24 cellular contexts compared by ENCODE assay signal in the genomic region with DNA sequence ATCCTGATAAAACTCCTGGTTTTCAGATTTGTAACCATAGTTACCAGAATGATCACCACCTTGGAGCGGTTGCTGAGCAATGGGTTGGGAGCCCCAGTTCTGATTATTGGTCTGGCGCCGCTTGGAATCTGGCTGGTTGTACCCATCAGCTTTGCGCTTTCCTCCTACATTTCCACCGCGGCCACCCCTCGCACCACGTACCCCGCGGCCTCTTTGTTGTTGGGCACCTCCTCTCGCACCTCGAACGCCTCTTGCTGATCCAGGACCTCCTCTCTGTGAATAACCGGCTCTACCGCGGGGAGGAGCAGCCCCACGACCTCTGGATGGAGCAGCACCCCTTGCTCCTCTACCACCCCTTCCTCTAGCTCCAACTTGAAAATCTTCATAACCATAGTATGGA. TPM values are rescaled to one million over a fixed set of nuclear protein-coding genes. Genes with fewer than 3 reads are reported as not detected.
DNase-seq lines count a peak whose midpoint lies in the region; ATAC-seq, FAIRE-seq and TF ChIP-seq lines count a peak whose summit lies in the region.
"Had no signal": no experiment of that assay in that cellular context is flagged by ENCODE, and none has a peak within 500 bp of the region (broad histone marks: within the 10 kb centered on the region; RNA-seq: fewer than 3 reads in every experiment).

No MANE protein-coding gene starts in this region.

- no peaks in the 10 kb centered on the region for H3K9me3 Mint-ChIP-seq in activated T-cell treated with anti-CD3 and anti-CD28 coated beads, Interleukin-2, amount 50 U/mL, for 4 hours
- no peaks in the 10 kb centered on the region for H3K9me3 Mint-ChIP-seq in HFFc6
- H3K9me3 Mint-ChIP-seq: memory B cell had no signal

- H3K9ac ChIP-seq in GM12878 (ENCODE audit: control insufficient read depth, insufficient read depth, low read length) = no peak overlapping the region
- no peak overlapping the region for H3K9ac ChIP-seq in trophoblast cell (ENCODE audit: low read length)
- H3K9ac ChIP-seq: BLaER1 had no signal

- H3K4me1 Mint-ChIP-seq in activated T-cell treated with anti-CD3 and anti-CD28 coated beads, Interleukin-2, amount 50 U/mL, for 4 hours (ENCODE audit: low read depth) = peaks cover 11% of the 10 kb centered on the region
- peaks cover 9% of the 10 kb centered on the region for H3K4me1 Mint-ChIP-seq in HFFc6 (ENCODE audit: low read depth)

- DNase-seq in activated T-cell treated with anti-CD3 and anti-CD28 coated beads, Interleukin-2, amount 50 U/mL, for 4 hours = no peak
- no peak for DNase-seq in activated T-cell treated with anti-CD3 and anti-CD28 coated beads, Interleukin-2, amount 50 U/mL, for 48 hours
- DNase-seq in HFFc6 (no peak), GM12878 (ENCODE audit: low read depth, low spot score) (no peak), trophoblast cell (no peak), left cardiac atrium (no peak), gastrocnemius medialis (no peak)
- DNase-seq: amygdala; cortex of kidney; HCEC 1CT; head of caudate nucleus; MV-4-11; NCI-H2171 treated with DMSO at 0.1 percent for 48 hours; NCI-H69; ovary; right cardiac atrium; stimulated activated CD4-positive, alpha-beta T cell treated with anti-CD3 and anti-CD28 coated beads, Interleukin-12 subunit alpha, Interleukin-12 subunit beta, amount 100 ng/mL, for 4 hours; upper lobe of right lung had no signal

- H3K79me2 ChIP-seq in GM12878 (ENCODE audit: control insufficient read depth, insufficient read depth, low read length) (peaks cover 5% of the 10 kb centered on the region), trophoblast cell (ENCODE audit: control insufficient read depth, insufficient read depth, low read length, poor library complexity) (no peaks in the 10 kb centered on the region)

- H3K27me3 Mint-ChIP-seq in activated T-cell treated with anti-CD3 and anti-CD28 coated beads, Interleukin-2, amount 50 U/mL, for 4 hours (ENCODE audit: low read depth) = no peaks in the 10 kb centered on the region
- peaks cover 1% of the 10 kb centered on the region; the same call in 1 of the 2 replicates for H3K27me3 Mint-ChIP-seq in HFFc6 (ENCODE audit: insufficient read depth)
- H3K27me3 Mint-ChIP-seq: memory B cell had no signal

- no peak for TF ChIP-seq CTCF in HFFc6 (IDR thresholded peaks at IDR 0.05)
- TF ChIP-seq CTCF in GM12878 (IDR thresholded peaks at IDR 0.05 in 2 of 3, conservative IDR thresholded peaks at IDR 0.05 in 1 of 3; ENCODE audit: control insufficient read depth in 2 of 3, extremely low read depth in 1 of 3, insufficient read depth in 1 of 3, low read depth in 3 of 3, low read length in 3 of 3) = no peak
- no peak for TF ChIP-seq CTCF in gastrocnemius medialis (IDR thresholded peaks at IDR 0.05 in 4 of 5, conservative IDR thresholded peaks at IDR 0.05 in 1 of 5)

- no peak overlapping the region for H4K8ac ChIP-seq in trophoblast cell (ENCODE audit: low read depth, low read length)

- no peak overlapping the region for H3K14ac ChIP-seq in trophoblast cell (ENCODE audit: low read length)

- H3K4me2 ChIP-seq in GM12878 (ENCODE audit: control insufficient read depth, insufficient read depth) (no peak overlapping the region), trophoblast cell (ENCODE audit: low read length) (no peak overlapping the region)
- H3K4me2 ChIP-seq: BLaER1 had no signal

- H2AFZ ChIP-seq in GM12878 (ENCODE audit: control insufficient read depth, low read depth, low read length) (no peak overlapping the region), trophoblast cell (ENCODE audit: insufficient read depth, low read length, poor library complexity) (no peak overlapping the region)

- in situ Hi-C loops in GM12878 (cut with MboI) (no loop called here), gastrocnemius medialis (cut with MboI; ENCODE audit: low sequenced_read_pairs in 4 of 4) (no loop called here)

- SMC1A ChIA-PET in GM12878 (lab: Charles Lee; ENCODE audit: uncharacterized antibody, unreplicated experiment) = no interaction called here

- intact Hi-C loops in GM12878 (cut with micrococcal nuclease; ENCODE audit: unreplicated experiment) (no loop called here), left cardiac atrium (cut with DNase I) (no loop called here), gastrocnemius medialis (cut with DNase I; ENCODE audit: low total_unique reads) (no loop called here)

- CTCF ChIA-PET in GM12878 (lab: Yijun Ruan, JAX) = no interaction called here

- no peak overlapping the region for H4K91ac ChIP-seq in trophoblast cell (ENCODE audit: low read depth, low read length)

- H3K79me1 ChIP-seq in trophoblast cell (ENCODE audit: low read length) = no peaks in the 10 kb centered on the region

- no peak for FAIRE-seq in GM12878 (lab: Jason Lieb, UNC)
- FAIRE-seq: endometrium had no signal

- peak overlapping the region; percentile 1 for H3K4me3 Mint-ChIP-seq in activated T-cell treated with anti-CD3 and anti-CD28 coated beads, Interleukin-2, amount 50 U/mL, for 4 hours
- H3K4me3 Mint-ChIP-seq in HFFc6 = peak overlapping the region; percentile 4; the same call in 1 of the 2 replicates
- H3K4me3 Mint-ChIP-seq: memory B cell had no signal

- H2AK5ac ChIP-seq in trophoblast cell (ENCODE audit: low read length) = no peak overlapping the region

- H3K4ac ChIP-seq in trophoblast cell (ENCODE audit: low read depth, low read length) = peak overlapping the region; percentile 62

- no peaks in the 10 kb centered on the region for H4K20me1 ChIP-seq in GM12878 (ENCODE audit: control insufficient read depth, insufficient read depth)

- TF ChIP-seq EP300 in GM12878 (IDR thresholded peaks at IDR 0.05; ENCODE audit: borderline replicate concordance in 1 of 2, control insufficient read depth in 1 of 2, low read depth in 2 of 2, low read length in 2 of 2) = no peak

- no peak for TF ChIP-seq RAD21 in GM12878 (IDR thresholded peaks at IDR 0.05; ENCODE audit: insufficient read depth, low read depth, low read length)

- peaks cover 45% of the 10 kb centered on the region for H3K36me3 Mint-ChIP-seq in activated T-cell treated with anti-CD3 and anti-CD28 coated beads, Interleukin-2, amount 50 U/mL, for 4 hours (ENCODE audit: insufficient read depth)
- peaks cover 47% of the 10 kb centered on the region for H3K36me3 Mint-ChIP-seq in HFFc6 (ENCODE audit: low read depth)

- no peak overlapping the region for H3K27ac ChIP-seq in GM12878 (ENCODE audit: control insufficient read depth, insufficient read depth)
- no peak overlapping the region for H3K27ac ChIP-seq in trophoblast cell (ENCODE audit: low read depth, low read length)
- no peak overlapping the region for H3K27ac ChIP-seq in gastrocnemius medialis
- H3K27ac ChIP-seq: BLaER1, ovary, RWPE1, SK-N-MC, upper lobe of right lung had no signal

- WGBS in GM12878 (ENCODE audit: insufficient coverage, insufficient replicate concordance, low lambda C conversion rate, missing lambda C conversion rate) = 96% methylated on average over 17 of the region's 17 CpGs
- WGBS in trophoblast cell (ENCODE audit: extremely low coverage, insufficient coverage, insufficient read length) = no CpG with 5 or more reads among the region's 17 CpGs

- BruUV-seq in GM12878 (replicated peaks; lab: Mats Ljungman, UMichigan) = no TSS peak

- RAD21 ChIA-PET in GM12878 (lab: Charles Lee; ENCODE audit: unreplicated experiment) = no interaction called here

- H3K4me1 ChIP-seq in GM12878 (ENCODE audit: control insufficient read depth, insufficient read depth, low read length) (no peaks in the 10 kb centered on the region), trophoblast cell (ENCODE audit: control insufficient read depth in 1 of 2, insufficient read depth in 2 of 2, low read length in 2 of 2) (no peaks in the 10 kb centered on the region), gastrocnemius medialis (no peaks in the 10 kb centered on the region)
- H3K4me1 ChIP-seq: BLaER1, upper lobe of right lung had no signal

- no peak for ATAC-seq in activated T-cell treated with anti-CD3 and anti-CD28 coated beads, Interleukin-2, amount 50 U/mL, for 4 hours
- ATAC-seq in GM12878 (no peak), left cardiac atrium (no peak), gastrocnemius medialis (no peak), GM18873 (IDR thresholded peaks at IDR 0.05; ENCODE audit: low FRiP score, unreplicated experiment) (no peak)
- ATAC-seq: right cardiac atrium, upper lobe of right lung had no signal

- H3K4me3 ChIP-seq in GM12878 (no peak overlapping the region), trophoblast cell (ENCODE audit: low read depth, low read length) (no peak overlapping the region), gastrocnemius medialis (no peak overlapping the region)
- H3K4me3 ChIP-seq: BLaER1, ovary, SK-N-MC, upper lobe of right lung had no signal

- no peak overlapping the region for H2BK12ac ChIP-seq in trophoblast cell (ENCODE audit: low read length)

- H2BK120ac ChIP-seq in trophoblast cell (ENCODE audit: insufficient read depth, low read length, poor library complexity) = no peak overlapping the region

- H3K27ac Mint-ChIP-seq in HFFc6 = no peak overlapping the region; the same call in 1 of the 2 replicates
- H3K27ac Mint-ChIP-seq: memory B cell had no signal

- no peak overlapping the region for H3K18ac ChIP-seq in trophoblast cell (ENCODE audit: low read length)

- TF ChIP-seq POLR2A in GM12878 (IDR thresholded peaks at IDR 0.05; ENCODE audit: low read depth, low read length) (peak; percentile 46), gastrocnemius medialis (IDR thresholded peaks at IDR 0.05) (no peak)

- H3K36me3 ChIP-seq in GM12878 (ENCODE audit: control insufficient read depth in 2 of 2, insufficient read depth in 2 of 2, low read length in 1 of 2) (peaks cover 3 to 46% of the 10 kb centered on the region in 2 experiments), trophoblast cell (ENCODE audit: control insufficient read depth in 1 of 2, insufficient read depth in 2 of 2, low read length in 2 of 2) (peaks cover 18 to 25% of the 10 kb centered on the region in 2 experiments), gastrocnemius medialis (peaks cover 2 to 95% of the 10 kb centered on the region in 2 donors)
- H3K36me3 ChIP-seq: ovary had no signal

- H4K12ac ChIP-seq in trophoblast cell (ENCODE audit: low read depth, low read length) = no peak overlapping the region

- H3K27me3 ChIP-seq in GM12878 (replicated peaks in 1 of 2; ENCODE audit: control insufficient read depth in 2 of 2, insufficient read depth in 2 of 2, low read length in 1 of 2) (no peaks in the 10 kb centered on the region), trophoblast cell (ENCODE audit: insufficient read depth, low read length) (no peaks in the 10 kb centered on the region), gastrocnemius medialis (no peaks in the 10 kb centered on the region)
- H3K27me3 ChIP-seq: BLaER1, ovary, upper lobe of right lung had no signal

- H3K9me3 ChIP-seq in GM12878 (replicated peaks; ENCODE audit: control insufficient read depth, insufficient read depth, low read length) = no peaks in the 10 kb centered on the region
- H3K9me3 ChIP-seq in trophoblast cell (ENCODE audit: insufficient read depth, low read depth, low read length) = no peaks in the 10 kb centered on the region
- H3K9me3 ChIP-seq in gastrocnemius medialis = no peaks in the 10 kb centered on the region
- H3K9me3 ChIP-seq: BLaER1, ovary, upper lobe of right lung had no signal

- H3K23ac ChIP-seq in trophoblast cell (ENCODE audit: low read length) = no peak overlapping the region

- POLR2A ChIA-PET in GM12878 (lab: Charles Lee) = no interaction called here

- H2BK5ac ChIP-seq in trophoblast cell (ENCODE audit: low read depth, low read length, poor library complexity) = no peak overlapping the region

RNA-seq across cellular contexts. Expression of a gene that starts 21.1 kb away (rescaled TPM):
- 10 to 100 TPM; 21.1 to 30.2 (median 25.7) TPM for total RNA-seq in activated T-cell treated with anti-CD3 and anti-CD28 coated beads, Interleukin-2, amount 50 U/mL, for 4 hours
- total RNA-seq in HFFc6 (2021; fragmentation: NEBNext Ultra II Directional; extraction: Animal tissue kit (Norgen Biotek cat#: 25700)) = 10 to 100 TPM; 60.9 to 69.3 (median 65.3) TPM
- total RNA-seq in GM12878 (2013; cell fraction: nucleolus; rRNA removed) = 356 and 399 TPM in 2 replicates
- total RNA-seq in GM12878 (2014; rRNA removed) (61.7 and 75.3 TPM in 2 replicates), GM12878 (2014; rRNA removed; fragmentation: Illumina TruSeq; extraction: Trizol) (94.3 and 103 TPM in 2 replicates), GM12878 (2021) (46.3 and 47.8 TPM in 2 replicates), left cardiac atrium (10 to 100 TPM; 38.0 to 39.5 TPM), gastrocnemius medialis (10 to 100 TPM; 16.0 to 38.5 (median 24.7) TPM)
- polyA plus RNA-seq in GM12878 (2011; ENCODE audit: low read depth) = 22.4 TPM
- polyA plus RNA-seq in GM12878 (2011; rRNA removed) (122 and 221 TPM in 2 replicates), GM12878 (2014; fragmentation: Illumina TruSeq; extraction: Trizol) (51.0 and 79.8 TPM in 2 replicates), GM12878 (2014; fragmentation: Nextera tagmentation; extraction: Ambion mirVana) (10 to 100 TPM; 34.2 to 50.9 TPM), GM12878 (2014; rRNA removed) (38.9 and 42.8 TPM in 2 replicates), GM12878 (2016; fragmentation: Nextera tagmentation; extraction: Ambion mirVana) (10 to 100 TPM; 46.4 to 51.4 TPM)
- polyA plus RNA-seq in GM12878 (2011; cell fraction: cytosol; rRNA removed) = 34.7 and 39.7 TPM in 2 replicates
- 94.5 and 123 TPM in 2 replicates for polyA plus RNA-seq in GM12878 (2011; cell fraction: nucleus; rRNA removed)
- 46.4 and 50.7 TPM in 2 replicates for polyA plus RNA-seq in GM12878 (2012)
- 66.9 and 70.2 TPM in 2 replicates for polyA minus RNA-seq in GM12878 (2011; rRNA and poly(A)+ RNA removed)
- polyA minus RNA-seq in GM12878 (2011; cell fraction: cytosol; rRNA and poly(A)+ RNA removed) = 19.6 and 22.0 TPM in 2 replicates
- 68.9 and 109 TPM in 2 replicates for polyA minus RNA-seq in GM12878 (2011; cell fraction: nucleus; rRNA and poly(A)+ RNA removed)
- 67.9 and 69.8 TPM in 2 replicates for polyA plus RNA-seq in trophoblast cell (2013)

RNA-seq across cellular contexts. Expression of a gene that starts 27.9 kb away (rescaled TPM):
- total RNA-seq in activated T-cell treated with anti-CD3 and anti-CD28 coated beads, Interleukin-2, amount 50 U/mL, for 4 hours = 100 to 1,000 TPM; 248 to 285 (median 283) TPM
- 100 to 1,000 TPM; 122 to 139 (median 133) TPM for total RNA-seq in HFFc6 (2021; fragmentation: NEBNext Ultra II Directional; extraction: Animal tissue kit (Norgen Biotek cat#: 25700))
- 97.6 and 100 TPM in 2 replicates for total RNA-seq in GM12878 (2013; cell fraction: nucleolus; rRNA removed)
- total RNA-seq in GM12878 (2014; rRNA removed) (77.6 and 89.3 TPM in 2 replicates), GM12878 (2014; rRNA removed; fragmentation: Illumina TruSeq; extraction: Trizol) (124 and 129 TPM in 2 replicates), GM12878 (2021) (134 and 145 TPM in 2 replicates), left cardiac atrium (10 to 100 TPM; 48.7 to 84.9 TPM), gastrocnemius medialis (10 to 100 TPM; 43.0 to 59.3 (median 54.5) TPM)
- 42.4 TPM for polyA plus RNA-seq in GM12878 (2011; ENCODE audit: low read depth)
- polyA plus RNA-seq in GM12878 (2011; rRNA removed) (28.4 and 46.4 TPM in 2 replicates), GM12878 (2014; fragmentation: Illumina TruSeq; extraction: Trizol) (255 and 332 TPM in 2 replicates), GM12878 (2014; fragmentation: Nextera tagmentation; extraction: Ambion mirVana) (100 to 1,000 TPM; 118 to 134 TPM), GM12878 (2014; rRNA removed) (60.6 and 64.8 TPM in 2 replicates), GM12878 (2016; fragmentation: Nextera tagmentation; extraction: Ambion mirVana) (100 to 1,000 TPM; 195 to 198 TPM)
- polyA plus RNA-seq in GM12878 (2011; cell fraction: cytosol; rRNA removed) = 11.3 and 14.0 TPM in 2 replicates
- polyA plus RNA-seq in GM12878 (2011; cell fraction: nucleus; rRNA removed) = 14.7 and 25.1 TPM in 2 replicates
- 70.6 and 73.1 TPM in 2 replicates for polyA plus RNA-seq in GM12878 (2012)
- polyA minus RNA-seq in GM12878 (2011; rRNA and poly(A)+ RNA removed) = 15.4 and 24.1 TPM in 2 replicates
- 18.2 and 23.3 TPM in 2 replicates for polyA minus RNA-seq in GM12878 (2011; cell fraction: cytosol; rRNA and poly(A)+ RNA removed)
- 20.9 and 39.7 TPM in 2 replicates for polyA minus RNA-seq in GM12878 (2011; cell fraction: nucleus; rRNA and poly(A)+ RNA removed)
- polyA plus RNA-seq in trophoblast cell (2013) = 118 and 119 TPM in 2 replicates
